ENCODE assay signal across 8 cellular contexts in genomic region chr1:155859234-155859829, GRCh38. TPM values are rescaled to one million over a fixed set of nuclear protein-coding genes. Genes with fewer than 3 reads are reported as not detected.
A peak's percentile ranks its signal among the peaks of the same experiment; 100 is the strongest.
DNase-seq lines count a peak whose midpoint lies in the region; ATAC-seq and FAIRE-seq lines count a peak whose summit lies in the region.

SYT11 (plus strand) TSS chr1:155859567; CDS start chr1:155859762, 195 bp downstream.

- WGBS in small intestine, 3 donors: 1% methylated on average over 33 of the region's 33 CpGs

- H3K9me3 ChIP-seq in small intestine (ENCODE audit: control insufficient read depth, low read depth): no peaks in the 10 kb centered on the region

- ATAC-seq in GM19035 (IDR thresholded peaks at IDR 0.05; ENCODE audit: unreplicated experiment) (peak; percentile 60), HG03342 (IDR thresholded peaks at IDR 0.05; ENCODE audit: unreplicated experiment) (peak; percentile 63)

- no peaks in the 10 kb centered on the region for H3K36me3 ChIP-seq in small intestine (ENCODE audit: control insufficient read depth in 2 of 2, insufficient read depth in 2 of 2, low read length in 2 of 2)

- FAIRE-seq in small intestine (lab: Jason Lieb, UNC): peak; percentile 53

- DNase-seq in AG08396 (ENCODE audit: low spot score) (peak; percentile 94), NCI-H446 treated with DMSO at 0.1 percent for 48 hours (lab: John Stamatoyannopoulos, UW) (peak; percentile 94), iPS-NIHi7 (ENCODE audit: extremely low spot score) (peak; percentile 99), small intestine (peak; percentile 96)
- peak; percentile 85 for DNase-seq in activated CD4-positive, CD25-positive, alpha-beta regulatory T cell treated with anti-CD3 and anti-CD28 coated beads, Interleukin-2, amount 50 U/mL, for 16 hours (ENCODE audit: low read depth, low spot score)
- DNase-seq in central memory CD4-positive, alpha-beta T cell: peak; percentile 90

- H3K4me3 ChIP-seq in small intestine (ENCODE audit: low read depth in 1 of 2, low read length in 2 of 2): peak within 1 kb of the TSS; percentile 27 to 41

- H3K27ac ChIP-seq in small intestine (ENCODE audit: low read depth in 1 of 2, low read length in 1 of 2): peak within 1 kb of the TSS; percentile 17 to 89

- no peaks in the 10 kb centered on the region for H3K4me1 ChIP-seq in small intestine (ENCODE audit: control insufficient read depth in 2 of 2, insufficient read depth in 1 of 2, low read depth in 1 of 2, low read length in 1 of 2)

- no peaks in the 10 kb centered on the region for H3K27me3 ChIP-seq in small intestine (ENCODE audit: control insufficient read depth in 2 of 2, insufficient read depth in 2 of 2, low read length in 2 of 2)

RNA-seq across cellular contexts. Expression of gene SYT11, which starts in this region (rescaled TPM):
- polyA plus RNA-seq in small intestine: 10 to 100 TPM in 1 of 3 donors, under 1 TPM in 1, not detected in 1; 0.54 to 12.9 TPM

Comparison
In these comparisons a context has a peak if more than half of its experiments do, and no peak if none do; other contexts are left out.
1. Peak in every context shown above with its lines: DNase-seq, ATAC-seq, H3K4me3 ChIP-seq and H3K27ac ChIP-seq.